In the genomic region with DNA sequence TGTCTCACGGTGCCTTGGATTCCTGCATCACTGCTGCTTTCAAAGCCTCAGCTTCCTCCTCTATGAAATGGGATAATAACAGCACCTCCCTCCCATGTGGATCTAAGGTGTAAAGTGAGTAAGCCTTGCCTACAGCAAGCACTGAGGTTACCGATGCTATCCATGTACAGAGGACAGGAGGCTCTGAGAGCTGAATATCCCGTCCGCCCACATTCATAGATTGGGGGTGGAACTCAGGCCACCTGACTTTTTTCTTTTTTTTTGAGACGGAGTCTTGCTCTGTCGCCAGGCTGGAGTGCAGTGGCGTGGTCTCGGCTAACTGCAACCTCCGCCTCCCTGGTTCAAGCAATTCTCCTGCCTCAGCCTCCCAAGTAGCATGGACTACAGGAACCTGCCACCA, we compare ENCODE assay signal across 1 cellular context.
TF ChIP-seq lines count a peak whose summit lies in the region.

No MANE protein-coding gene starts in this region.

TF ChIP-seq in K562, 482 proteins besides CTCF, POLR2A, EP300 and RAD21 (continued from another document):
- TF ChIP-seq ZNF121 (CRISPR knock-in tag; conservative IDR thresholded peaks at IDR 0.05), result no peak
